Comparison of ENCODE assay signal across 8 cellular contexts in the genomic region with DNA sequence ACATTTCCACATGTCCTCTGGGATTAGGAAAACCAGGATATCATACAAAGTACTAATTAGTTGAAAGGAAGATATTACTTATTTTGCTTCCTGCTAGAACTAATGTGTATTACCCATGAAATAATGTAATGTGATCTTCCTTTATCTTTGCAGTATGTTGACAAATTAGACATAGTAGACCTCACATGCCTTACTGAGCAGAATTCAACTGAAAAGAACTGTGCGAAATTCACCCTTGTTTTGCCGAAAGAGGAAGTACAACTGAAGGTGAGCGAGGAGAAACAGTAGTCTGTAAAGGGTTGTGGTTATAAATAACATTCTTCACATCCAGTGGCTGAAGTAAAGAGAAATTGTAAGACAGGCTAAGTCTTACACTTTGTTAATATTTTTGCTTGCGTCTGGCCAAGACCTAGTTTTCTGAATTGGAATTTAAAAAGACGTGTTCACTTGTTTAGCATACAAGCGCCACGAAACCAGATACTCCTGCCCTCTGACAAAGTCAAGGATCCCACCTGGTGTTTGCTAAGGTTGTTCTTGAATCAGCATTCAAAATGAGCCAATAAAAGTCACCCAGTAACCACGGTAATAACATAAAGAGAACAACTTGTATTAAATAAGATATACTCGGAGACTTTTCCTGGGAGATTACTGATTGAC. TPM values are rescaled to one million over a fixed set of nuclear protein-coding genes. Genes with fewer than 3 reads are reported as not detected.
A peak's percentile ranks its signal among the peaks of the same experiment; 100 is the strongest.
DNase-seq lines count a peak whose midpoint lies in the region; ATAC-seq and TF ChIP-seq lines count a peak whose summit lies in the region.

No MANE protein-coding gene starts in this region.

- no peaks in the 10 kb centered on the region for H3K27me3 ChIP-seq in BLaER1
- no peaks in the 10 kb centered on the region for H3K27me3 ChIP-seq in adrenal gland

- intact Hi-C loops in adrenal gland (cut with DNase I) = no loop called here
- intact Hi-C loops in Right ventricle myocardium superior (cut with DNase I) = no loop called here

- WGBS in adrenal gland, 4 donors = 59 to 75% (median 66%) methylated on average over 9 of the region's 9 CpGs

- H3K36me3 ChIP-seq in BLaER1 (no peaks in the 10 kb centered on the region), adrenal gland (replicated peaks in 1 of 2) (no peaks in the 10 kb centered on the region)

- TF ChIP-seq CTCF in adrenal gland (IDR thresholded peaks at IDR 0.05) = no peak

- no peak for TF ChIP-seq POLR2A in adrenal gland (IDR thresholded peaks at IDR 0.05)

- DNase-seq in NCI-H524 treated with DMSO at 0.1 percent for 48 hours (lab: John Stamatoyannopoulos, UW) (peak; percentile 9), germinal center (ENCODE audit: low spot score) (peak; percentile 67), adrenal gland (no peak), epidermal melanocyte (ENCODE audit: insufficient read length, low spot score) (no peak), Right ventricle myocardium superior (no peak)

- H3K4me2 ChIP-seq in BLaER1 = peak overlapping the region; percentile 44

- H3K4me3 ChIP-seq in BLaER1 = no peak overlapping the region
- H3K4me3 ChIP-seq in adrenal gland = no peak overlapping the region

- peaks cover 46% of the 10 kb centered on the region for H3K4me1 ChIP-seq in BLaER1
- H3K4me1 ChIP-seq in adrenal gland (replicated peaks in 1 of 2) = no peaks in the 10 kb centered on the region

- no peak overlapping the region for H3K9ac ChIP-seq in BLaER1

- peak; percentile 91 for ATAC-seq in GM19025 (IDR thresholded peaks at IDR 0.05; ENCODE audit: low read depth, unreplicated experiment)
- peak; percentile 90 for ATAC-seq in HG03064 (IDR thresholded peaks at IDR 0.05; ENCODE audit: low read depth, unreplicated experiment)
- ATAC-seq in Right ventricle myocardium superior (ENCODE audit: poor library complexity) = no peak

- no peak overlapping the region for H3K27ac ChIP-seq in BLaER1
- no peak overlapping the region for H3K27ac ChIP-seq in adrenal gland

- H4K20me1 ChIP-seq in BLaER1 = no peaks in the 10 kb centered on the region

- H3K9me3 ChIP-seq in BLaER1 (no peaks in the 10 kb centered on the region), adrenal gland (replicated peaks in 1 of 3) (peaks cover 0 to 4% (median 0%) of the 10 kb centered on the region in 3 donors)

RNA-seq across cellular contexts. Expression of gene STAP1, which starts 16.8 kb away (rescaled TPM):
- total RNA-seq in adrenal gland (not detected), Right ventricle myocardium superior (not detected)
- polyA plus RNA-seq in adrenal gland = under 1 TPM in 2 of 3 donors, not detected in 1; 0.10 to 0.13 TPM

RNA-seq across cellular contexts. Expression of gene CENPC, which starts 30.1 kb away (rescaled TPM):
- 10 to 100 TPM in 6 of 8 donors, 1 to 10 TPM in 2; 8.0 to 31.1 (median 19.3) TPM for total RNA-seq in adrenal gland
- 10 to 100 TPM in 1 of 3 donors, 1 to 10 TPM in 2; 5.8 to 14.5 (median 7.2) TPM for polyA plus RNA-seq in adrenal gland
- total RNA-seq in Right ventricle myocardium superior = 6.9 TPM

Comparison
In these comparisons a context has a peak if more than half of its experiments do, and no peak if none do; other contexts are left out.
1. DNase-seq: peak in NCI-H524 treated with DMSO at 0.1 percent for 48 hours (single experiment) and germinal center (single experiment); none in adrenal gland (0 of 7), epidermal melanocyte (single experiment) and Right ventricle myocardium superior (single experiment).